1 cellular context compared by ENCODE assay signal in the genomic region with DNA sequence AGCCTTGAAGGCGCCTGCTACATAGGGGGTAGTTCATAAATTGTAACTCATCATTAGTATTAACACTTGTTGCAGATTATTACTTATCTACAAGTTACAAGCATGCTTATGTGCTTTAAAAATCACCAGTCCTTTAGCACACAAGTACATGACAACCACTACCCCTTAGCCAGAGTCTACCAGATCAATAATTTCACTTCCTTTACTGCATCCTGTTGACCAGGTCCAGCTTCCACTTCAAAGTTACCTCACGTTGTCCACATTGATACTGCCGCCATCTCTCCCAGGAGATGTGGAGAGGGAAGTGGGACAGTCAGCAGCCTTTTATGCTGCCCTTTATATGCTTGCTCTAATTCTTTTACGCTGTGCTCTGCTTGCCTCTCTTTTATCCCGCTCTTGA.
TF ChIP-seq lines count a peak whose summit lies in the region.

No MANE protein-coding gene starts in this region.

TF ChIP-seq in HepG2, 621 proteins besides CTCF, POLR2A, EP300 and RAD21 (continued from another document):
- TF ChIP-seq, protein P1, sequence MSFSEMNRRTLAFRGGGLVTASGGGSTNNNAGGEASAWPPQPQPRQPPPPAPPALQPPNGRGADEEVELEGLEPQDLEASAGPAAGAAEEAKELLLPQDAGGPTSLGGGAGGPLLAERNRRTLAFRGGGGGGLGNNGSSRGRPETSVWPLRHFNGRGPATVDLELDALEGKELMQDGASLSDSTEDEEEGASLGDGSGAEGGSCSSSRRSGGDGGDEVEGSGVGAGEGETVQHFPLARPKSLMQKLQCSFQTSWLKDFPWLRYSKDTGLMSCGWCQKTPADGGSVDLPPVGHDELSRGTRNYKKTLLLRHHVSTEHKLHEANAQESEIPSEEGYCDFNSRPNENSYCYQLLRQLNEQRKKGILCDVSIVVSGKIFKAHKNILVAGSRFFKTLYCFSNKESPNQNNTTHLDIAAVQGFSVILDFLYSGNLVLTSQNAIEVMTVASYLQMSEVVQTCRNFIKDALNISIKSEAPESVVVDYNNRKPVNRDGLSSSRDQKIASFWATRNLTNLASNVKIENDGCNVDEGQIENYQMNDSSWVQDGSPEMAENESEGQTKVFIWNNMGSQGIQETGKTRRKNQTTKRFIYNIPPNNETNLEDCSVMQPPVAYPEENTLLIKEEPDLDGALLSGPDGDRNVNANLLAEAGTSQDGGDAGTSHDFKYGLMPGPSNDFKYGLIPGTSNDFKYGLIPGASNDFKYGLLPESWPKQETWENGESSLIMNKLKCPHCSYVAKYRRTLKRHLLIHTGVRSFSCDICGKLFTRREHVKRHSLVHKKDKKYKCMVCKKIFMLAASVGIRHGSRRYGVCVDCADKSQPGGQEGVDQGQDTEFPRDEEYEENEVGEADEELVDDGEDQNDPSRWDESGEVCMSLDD (CRISPR knock-in tag; IDR thresholded peaks at IDR 0.05; ENCODE audit: borderline replicate concordance): no peak
- TF ChIP-seq ZNF674 (CRISPR knock-in tag; IDR thresholded peaks at IDR 0.05; ENCODE audit: low read depth) (no peak), ZNF274 (CRISPR knock-in tag; IDR thresholded peaks at IDR 0.05) (no peak), NFKB2 (CRISPR knock-in tag; IDR thresholded peaks at IDR 0.05; ENCODE audit: borderline replicate concordance) (no peak), POGZ (CRISPR knock-in tag; IDR thresholded peaks at IDR 0.05) (peak; percentile 60; the same call in 1 of the 2 replicates)
- TF ChIP-seq, protein P2, sequence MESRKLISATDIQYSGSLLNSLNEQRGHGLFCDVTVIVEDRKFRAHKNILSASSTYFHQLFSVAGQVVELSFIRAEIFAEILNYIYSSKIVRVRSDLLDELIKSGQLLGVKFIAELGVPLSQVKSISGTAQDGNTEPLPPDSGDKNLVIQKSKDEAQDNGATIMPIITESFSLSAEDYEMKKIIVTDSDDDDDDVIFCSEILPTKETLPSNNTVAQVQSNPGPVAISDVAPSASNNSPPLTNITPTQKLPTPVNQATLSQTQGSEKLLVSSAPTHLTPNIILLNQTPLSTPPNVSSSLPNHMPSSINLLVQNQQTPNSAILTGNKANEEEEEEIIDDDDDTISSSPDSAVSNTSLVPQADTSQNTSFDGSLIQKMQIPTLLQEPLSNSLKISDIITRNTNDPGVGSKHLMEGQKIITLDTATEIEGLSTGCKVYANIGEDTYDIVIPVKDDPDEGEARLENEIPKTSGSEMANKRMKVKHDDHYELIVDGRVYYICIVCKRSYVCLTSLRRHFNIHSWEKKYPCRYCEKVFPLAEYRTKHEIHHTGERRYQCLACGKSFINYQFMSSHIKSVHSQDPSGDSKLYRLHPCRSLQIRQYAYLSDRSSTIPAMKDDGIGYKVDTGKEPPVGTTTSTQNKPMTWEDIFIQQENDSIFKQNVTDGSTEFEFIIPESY (CRISPR knock-in tag; IDR thresholded peaks at IDR 0.05): peak; percentile 37; the same call in 1 of the 2 replicates
